ENCODE assay signal across 1 cellular context in the genomic region with DNA sequence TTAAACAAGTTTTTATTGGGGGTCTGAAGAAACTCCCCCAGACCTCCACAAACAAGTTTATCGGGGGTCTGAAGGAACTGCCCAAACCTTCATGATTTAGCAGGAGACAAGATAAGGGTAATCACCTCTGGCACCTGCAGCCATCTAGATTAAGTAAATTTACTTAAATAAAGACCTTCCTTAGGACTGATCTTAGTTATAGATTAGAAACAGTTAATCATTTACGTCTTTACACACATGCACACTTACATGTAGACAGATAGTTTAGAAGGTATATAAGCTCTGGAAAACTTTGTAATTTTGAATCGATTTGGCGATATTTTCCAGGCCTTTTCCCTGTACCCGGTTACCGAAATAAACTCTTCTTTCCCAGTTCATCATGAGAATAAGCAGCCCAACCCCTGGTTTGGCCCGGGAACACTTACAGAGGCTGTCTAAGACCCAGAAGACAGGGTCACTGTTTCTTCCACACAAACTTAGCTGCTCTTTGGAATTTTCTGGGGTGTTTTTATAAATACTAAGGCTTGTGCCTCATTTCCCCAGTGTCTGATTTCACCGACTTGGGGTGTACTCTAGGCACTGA.
TF ChIP-seq lines count a peak whose summit lies in the region.

No MANE protein-coding gene starts in this region.

TF ChIP-seq in HCT116, 20 proteins besides CTCF, POLR2A, EP300 and RAD21 (continued from another document):
- TF ChIP-seq, protein P1, sequence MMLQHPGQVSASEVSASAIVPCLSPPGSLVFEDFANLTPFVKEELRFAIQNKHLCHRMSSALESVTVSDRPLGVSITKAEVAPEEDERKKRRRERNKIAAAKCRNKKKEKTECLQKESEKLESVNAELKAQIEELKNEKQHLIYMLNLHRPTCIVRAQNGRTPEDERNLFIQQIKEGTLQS (IDR thresholded peaks at IDR 0.05) = no peak
- TF ChIP-seq SP1 (IDR thresholded peaks at IDR 0.05; ENCODE audit: low read depth) = no peak
- no peak for TF ChIP-seq ZFX (IDR thresholded peaks at IDR 0.05)
